Comparison of ENCODE assay signal across 7 cellular contexts in genomic region chr5:150489358-150490295, GRCh38. TPM values are rescaled to one million over a fixed set of nuclear protein-coding genes. Genes with fewer than 3 reads are reported as not detected.
DNase-seq lines count a peak whose midpoint lies in the region; ATAC-seq and TF ChIP-seq lines count a peak whose summit lies in the region.

No MANE protein-coding gene starts in this region.

- no peak for TF ChIP-seq CTCF in WTC11 (IDR thresholded peaks at IDR 0.05)

- POLR2A ChIA-PET in WTC11 (lab: Charles Lee): interaction anchor here (0.6 to 1.4 kb wide), 4 partner anchors 10 to 168 kb away, joined by 3 to 5 read pairs (median 3); no protein-coding TSS in a partner anchor

- ATAC-seq in GM19351 (IDR thresholded peaks at IDR 0.05; ENCODE audit: unreplicated experiment) (peak; percentile 80), HG03097 (IDR thresholded peaks at IDR 0.05; ENCODE audit: low FRiP score, unreplicated experiment) (peak; percentile 69), WTC11 (peak; percentile 7)

- H3K36me3 Mint-ChIP-seq in WTC11: no peaks in the 10 kb centered on the region

- no peaks in the 10 kb centered on the region for H3K27me3 Mint-ChIP-seq in WTC11 (ENCODE audit: low read depth)

- CTCF ChIA-PET in WTC11 (lab: Charles Lee): interaction anchor here (0.8 to 3.1 kb wide), 20 partner anchors 9 to 246 kb away, joined by 3 to 24 read pairs (median 4); partner anchors contain the start of genes CD74 and RPS14

- H3K4me1 Mint-ChIP-seq in WTC11: peaks cover 65% of the 10 kb centered on the region

- no peak overlapping the region for H3K4me3 Mint-ChIP-seq in WTC11

- peak overlapping the region; percentile 80 for H3K27ac Mint-ChIP-seq in WTC11

- DNase-seq in WTC11 (ENCODE audit: low spot score): no peak
- DNase-seq in medulla oblongata (ENCODE audit: extremely low spot score): peak; percentile 86
- DNase-seq in NCI-H2227 treated with DMSO at 0.1 percent for 48 hours (lab: John Stamatoyannopoulos, UW): no peak
- no peak for DNase-seq in stimulated activated CD4-positive, alpha-beta T cell treated with anti-CD3 and anti-CD28 coated beads, Interleukin-2, amount 100 ng/mL, for 24 hours
- no peak for DNase-seq in NCI-H82 treated with DMSO at 0.1 percent for 48 hours (lab: John Stamatoyannopoulos, UW; ENCODE audit: unreplicated experiment)

- H3K9me3 Mint-ChIP-seq in WTC11: no peaks in the 10 kb centered on the region

TF ChIP-seq in WTC11, 78 proteins besides CTCF, POLR2A, EP300 and RAD21:
- TF ChIP-seq MAX (CRISPR knock-in tag; IDR thresholded peaks at IDR 0.05) (no peak), GRHL2 (CRISPR knock-in tag; IDR thresholded peaks at IDR 0.05; ENCODE audit: insufficient replicate concordance, severe bottlenecking) (no peak), MXD4 (CRISPR knock-in tag; IDR thresholded peaks at IDR 0.05; ENCODE audit: borderline replicate concordance) (no peak)
TF ChIP-seq in WTC11: peak in this region for 0.

RNA-seq across cellular contexts. Expression of gene NDST1, which starts 18.3 kb away (rescaled TPM):
- 58.1 to 69.9 TPM (median 61.5 TPM) in 3 replicates for total RNA-seq in WTC11 (2021)

RNA-seq across cellular contexts. Expression of gene RPS14, which starts 40.1 kb away (rescaled TPM):
- 2,564 to 2,814 TPM (median 2,812 TPM) in 3 replicates for total RNA-seq in WTC11 (2021)

Comparison
In these comparisons a context has a peak if more than half of its experiments do, and no peak if none do; other contexts are left out.
1. ATAC-seq: peak in every context shown above with its lines; median percentile 80 in GM19351; 69 in HG03097; 7 in WTC11.